1 cellular context compared by ENCODE assay signal in the genomic region with DNA sequence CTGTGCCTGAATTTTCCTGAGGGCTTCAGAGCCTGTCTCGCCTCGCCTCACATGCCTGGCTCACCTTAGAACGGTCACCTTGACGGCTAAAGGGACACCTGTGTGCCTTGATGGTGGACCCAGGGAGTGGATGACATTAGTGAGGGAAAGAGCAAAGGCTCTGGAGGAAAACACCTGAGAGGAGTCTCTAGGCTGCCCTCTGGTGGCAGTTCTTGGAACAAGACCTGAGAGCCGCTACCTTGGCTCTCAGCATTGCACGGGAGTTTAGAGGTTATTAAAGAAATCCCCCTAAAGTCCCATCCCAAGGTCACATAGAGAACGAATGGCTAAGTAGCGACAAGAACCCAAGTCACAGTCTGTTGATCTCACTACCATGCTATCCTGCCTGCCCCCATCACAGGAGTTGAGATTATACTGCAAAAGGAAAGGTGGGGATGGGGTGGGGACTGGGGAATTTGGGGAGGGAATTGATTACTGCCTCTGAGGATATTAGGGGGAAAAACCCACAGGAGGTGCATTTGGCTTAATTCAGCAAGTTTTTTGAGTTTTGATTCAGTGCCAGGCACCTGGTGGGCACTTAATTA.
TF ChIP-seq lines count a peak whose summit lies in the region.

No MANE protein-coding gene starts in this region.

TF ChIP-seq in HEK293, 187 proteins besides CTCF, POLR2A, EP300 and RAD21 (continued from another document):
- TF ChIP-seq, protein P1, sequence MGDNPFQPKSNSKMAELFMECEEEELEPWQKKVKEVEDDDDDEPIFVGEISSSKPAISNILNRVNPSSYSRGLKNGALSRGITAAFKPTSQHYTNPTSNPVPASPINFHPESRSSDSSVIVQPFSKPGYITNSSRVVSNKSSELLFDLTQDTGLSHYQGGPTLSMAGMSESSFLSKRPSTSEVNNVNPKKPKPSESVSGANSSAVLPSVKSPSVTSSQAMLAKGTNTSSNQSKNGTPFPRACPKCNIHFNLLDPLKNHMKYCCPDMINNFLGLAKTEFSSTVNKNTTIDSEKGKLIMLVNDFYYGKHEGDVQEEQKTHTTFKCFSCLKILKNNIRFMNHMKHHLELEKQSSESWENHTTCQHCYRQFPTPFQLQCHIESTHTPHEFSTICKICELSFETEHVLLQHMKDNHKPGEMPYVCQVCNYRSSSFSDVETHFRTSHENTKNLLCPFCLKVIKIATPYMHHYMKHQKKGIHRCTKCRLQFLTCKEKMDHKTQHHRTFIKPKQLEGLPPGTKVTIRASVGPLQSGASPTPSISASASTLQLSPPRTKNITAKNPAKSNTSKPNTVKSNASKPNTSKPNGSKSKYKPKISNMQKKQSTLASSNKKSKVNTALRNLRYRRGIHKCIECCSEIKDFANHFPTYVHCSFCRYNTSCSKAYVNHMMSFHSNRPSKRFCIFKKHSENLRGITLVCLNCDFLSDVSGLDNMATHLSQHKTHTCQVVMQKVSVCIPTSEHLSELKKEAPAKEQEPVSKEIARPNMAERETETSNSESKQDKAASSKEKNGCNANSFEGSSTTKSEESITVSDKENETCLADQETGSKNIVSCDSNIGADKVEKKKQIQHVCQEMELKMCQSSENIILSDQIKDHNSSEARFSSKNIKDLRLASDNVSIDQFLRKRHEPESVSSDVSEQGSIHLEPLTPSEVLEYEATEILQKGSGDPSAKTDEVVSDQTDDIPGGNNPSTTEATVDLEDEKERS (tag by site-specific recombination; IDR thresholded peaks at IDR 0.05): no peak
- TF ChIP-seq, protein P2, sequence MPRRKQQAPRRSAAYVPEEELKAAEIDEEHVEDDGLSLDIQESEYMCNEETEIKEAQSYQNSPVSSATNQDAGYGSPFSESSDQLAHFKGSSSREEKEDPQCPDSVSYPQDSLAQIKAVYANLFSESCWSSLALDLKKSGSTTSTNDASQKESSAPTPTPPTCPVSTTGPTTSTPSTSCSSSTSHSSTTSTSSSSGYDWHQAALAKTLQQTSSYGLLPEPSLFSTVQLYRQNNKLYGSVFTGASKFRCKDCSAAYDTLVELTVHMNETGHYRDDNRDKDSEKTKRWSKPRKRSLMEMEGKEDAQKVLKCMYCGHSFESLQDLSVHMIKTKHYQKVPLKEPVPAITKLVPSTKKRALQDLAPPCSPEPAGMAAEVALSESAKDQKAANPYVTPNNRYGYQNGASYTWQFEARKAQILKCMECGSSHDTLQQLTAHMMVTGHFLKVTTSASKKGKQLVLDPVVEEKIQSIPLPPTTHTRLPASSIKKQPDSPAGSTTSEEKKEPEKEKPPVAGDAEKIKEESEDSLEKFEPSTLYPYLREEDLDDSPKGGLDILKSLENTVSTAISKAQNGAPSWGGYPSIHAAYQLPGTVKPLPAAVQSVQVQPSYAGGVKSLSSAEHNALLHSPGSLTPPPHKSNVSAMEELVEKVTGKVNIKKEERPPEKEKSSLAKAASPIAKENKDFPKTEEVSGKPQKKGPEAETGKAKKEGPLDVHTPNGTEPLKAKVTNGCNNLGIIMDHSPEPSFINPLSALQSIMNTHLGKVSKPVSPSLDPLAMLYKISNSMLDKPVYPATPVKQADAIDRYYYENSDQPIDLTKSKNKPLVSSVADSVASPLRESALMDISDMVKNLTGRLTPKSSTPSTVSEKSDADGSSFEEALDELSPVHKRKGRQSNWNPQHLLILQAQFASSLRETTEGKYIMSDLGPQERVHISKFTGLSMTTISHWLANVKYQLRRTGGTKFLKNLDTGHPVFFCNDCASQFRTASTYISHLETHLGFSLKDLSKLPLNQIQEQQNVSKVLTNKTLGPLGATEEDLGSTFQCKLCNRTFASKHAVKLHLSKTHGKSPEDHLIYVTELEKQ (tag by site-specific recombination; IDR thresholded peaks at IDR 0.05; ENCODE audit: borderline replicate concordance): no peak
- TF ChIP-seq ZNF266 (tag by site-specific recombination; IDR thresholded peaks at IDR 0.05; ENCODE audit: low read depth) (no peak), ZBTB48 (tag by site-specific recombination; IDR thresholded peaks at IDR 0.05) (no peak), ZNF660 (tag by site-specific recombination; IDR thresholded peaks at IDR 0.05) (peak; percentile 36; the same call in 1 of the 2 replicates), ZBTB7A (tag by site-specific recombination; IDR thresholded peaks at IDR 0.05; ENCODE audit: low read depth) (no peak), KLF7 (tag by site-specific recombination; IDR thresholded peaks at IDR 0.05; ENCODE audit: borderline replicate concordance) (no peak)
